In the genomic region with DNA sequence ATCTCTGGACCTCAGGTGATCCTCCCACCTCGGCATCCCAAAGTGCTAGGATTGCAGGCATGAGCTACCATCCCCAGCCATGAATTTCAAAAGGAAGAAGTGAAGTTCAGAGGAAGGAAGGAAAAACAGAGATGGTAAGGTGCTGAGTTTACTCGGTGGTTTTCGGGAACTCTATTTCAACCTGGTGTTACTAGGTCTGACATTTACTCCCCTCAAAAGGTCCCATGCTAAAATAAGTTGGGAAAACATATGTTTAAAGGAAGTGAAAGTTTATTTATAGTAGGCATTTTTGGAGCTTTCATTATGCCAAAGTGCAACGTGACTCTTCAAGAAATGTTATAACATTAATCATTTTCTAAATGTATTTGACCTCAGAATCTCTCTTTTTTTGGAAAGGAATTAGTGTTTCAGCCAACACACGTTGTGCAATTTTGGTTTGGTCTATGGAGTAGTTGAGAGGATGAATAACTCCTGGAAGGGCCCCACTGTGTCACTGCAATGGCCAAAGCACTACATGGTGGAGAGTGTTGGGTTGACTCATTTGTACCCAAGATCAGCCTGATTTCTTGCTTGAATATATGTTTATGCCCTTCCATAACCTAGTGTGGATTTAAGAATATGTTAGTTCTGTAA, we compare ENCODE assay signal across 18 cellular contexts.
A peak's percentile ranks its signal among the peaks of the same experiment; 100 is the strongest.
DNase-seq lines count a peak whose midpoint lies in the region; ATAC-seq and TF ChIP-seq lines count a peak whose summit lies in the region.
"Had no signal": no experiment of that assay in that cellular context is flagged by ENCODE, and none has a peak within 500 bp of the region (broad histone marks: within the 10 kb centered on the region; RNA-seq: fewer than 3 reads in every experiment).

No MANE protein-coding gene starts in this region.

- POLR2A ChIA-PET in naive thymus-derived CD8-positive, alpha-beta T cell (lab: Charles Lee) = no interaction called here

- DNase-seq in Daoy (ENCODE audit: low read depth) (peak; percentile 20), NCI-H226 (peak; percentile 15), fibroblast of mammary gland (ENCODE audit: low read depth) (peak; percentile 92), osteocyte (ENCODE audit: extremely low spot score, unreplicated experiment) (no peak), NCI-H2196 (lab: John Stamatoyannopoulos, UW; ENCODE audit: unreplicated experiment) (no peak)
- no peak for DNase-seq in activated naive CD8-positive, alpha-beta T cell treated with anti-CD3 and anti-CD28 coated beads, Interleukin-2, amount 50 U/mL, for 24 hours
- DNase-seq in naive thymus-derived CD8-positive, alpha-beta T cell = no peak
- DNase-seq: activated T-cell treated with anti-CD3 and anti-CD28 coated beads for 4 hours; anterior cingulate cortex; CD4-positive, CD25-positive, alpha-beta regulatory T cell; effector memory CD4-positive, alpha-beta T cell; GDM1; glutamatergic neuron; kidney glomerular epithelial cell; naive thymus-derived CD4-positive, alpha-beta T cell; NCI-H510A; stimulated activated naive CD4-positive, alpha-beta T cell had no signal

- H3K27me3 Mint-ChIP-seq in osteocyte (ENCODE audit: unreplicated experiment) = no peaks in the 10 kb centered on the region
- H3K27me3 Mint-ChIP-seq in activated naive CD8-positive, alpha-beta T cell treated with anti-CD3 and anti-CD28 coated beads, Interleukin-2, amount 50 U/mL, for 24 hours = peaks cover 11% of the 10 kb centered on the region
- H3K27me3 Mint-ChIP-seq in naive thymus-derived CD8-positive, alpha-beta T cell = peaks cover 4 to 46% (median 15%) of the 10 kb centered on the region in 5 donors

- peaks cover 3% of the 10 kb centered on the region for H3K36me3 Mint-ChIP-seq in osteocyte (ENCODE audit: unreplicated experiment)
- H3K36me3 Mint-ChIP-seq in activated naive CD8-positive, alpha-beta T cell treated with anti-CD3 and anti-CD28 coated beads, Interleukin-2, amount 50 U/mL, for 24 hours (ENCODE audit: low read depth) = no peaks in the 10 kb centered on the region
- H3K36me3 Mint-ChIP-seq in naive thymus-derived CD8-positive, alpha-beta T cell = no peaks in the 10 kb centered on the region
- H3K36me3 Mint-ChIP-seq: CD4-positive, CD25-positive, alpha-beta regulatory T cell; naive thymus-derived CD4-positive, alpha-beta T cell had no signal

- H3K4me3 ChIP-seq in fibroblast of mammary gland (ENCODE audit: control insufficient read depth, low read depth, low read length) = no peak overlapping the region

- peaks cover 43% of the 10 kb centered on the region for H3K4me1 Mint-ChIP-seq in osteocyte (ENCODE audit: unreplicated experiment)
- no peaks in the 10 kb centered on the region for H3K4me1 Mint-ChIP-seq in activated naive CD8-positive, alpha-beta T cell treated with anti-CD3 and anti-CD28 coated beads, Interleukin-2, amount 50 U/mL, for 24 hours
- H3K4me1 Mint-ChIP-seq in naive thymus-derived CD8-positive, alpha-beta T cell = no peaks in the 10 kb centered on the region
- H3K4me1 Mint-ChIP-seq: CD4-positive, CD25-positive, alpha-beta regulatory T cell; naive thymus-derived CD4-positive, alpha-beta T cell had no signal

- H3K4me3 Mint-ChIP-seq in osteocyte (ENCODE audit: unreplicated experiment) = no peak overlapping the region
- no peak overlapping the region for H3K4me3 Mint-ChIP-seq in activated naive CD8-positive, alpha-beta T cell treated with anti-CD3 and anti-CD28 coated beads, Interleukin-2, amount 50 U/mL, for 24 hours
- no peak overlapping the region for H3K4me3 Mint-ChIP-seq in naive thymus-derived CD8-positive, alpha-beta T cell
- H3K4me3 Mint-ChIP-seq: CD4-positive, CD25-positive, alpha-beta regulatory T cell; naive thymus-derived CD4-positive, alpha-beta T cell had no signal

- TF ChIP-seq CTCF in fibroblast of mammary gland (conservative IDR thresholded peaks at IDR 0.05; ENCODE audit: control insufficient read depth, insufficient read depth, low read depth, low read length) = no peak
- TF ChIP-seq CTCF in osteocyte (IDR thresholded peaks at IDR 0.05) = no peak

- peak overlapping the region; percentile 14 for H3K27ac Mint-ChIP-seq in osteocyte (ENCODE audit: unreplicated experiment)
- H3K27ac Mint-ChIP-seq in activated naive CD8-positive, alpha-beta T cell treated with anti-CD3 and anti-CD28 coated beads, Interleukin-2, amount 50 U/mL, for 24 hours = no peak overlapping the region
- H3K27ac Mint-ChIP-seq in naive thymus-derived CD8-positive, alpha-beta T cell = no peak overlapping the region
- H3K27ac Mint-ChIP-seq: CD4-positive, CD25-positive, alpha-beta regulatory T cell; naive thymus-derived CD4-positive, alpha-beta T cell had no signal

- H3K9me3 Mint-ChIP-seq in osteocyte (ENCODE audit: unreplicated experiment) = no peaks in the 10 kb centered on the region
- no peaks in the 10 kb centered on the region for H3K9me3 Mint-ChIP-seq in activated naive CD8-positive, alpha-beta T cell treated with anti-CD3 and anti-CD28 coated beads, Interleukin-2, amount 50 U/mL, for 24 hours
- H3K9me3 Mint-ChIP-seq in naive thymus-derived CD8-positive, alpha-beta T cell = peaks cover 0 to 9% (median 0%) of the 10 kb centered on the region in 9 donors

- ATAC-seq in GM18858 (IDR thresholded peaks at IDR 0.05; ENCODE audit: unreplicated experiment) = no peak
- no peak for ATAC-seq in activated naive CD8-positive, alpha-beta T cell treated with anti-CD3 and anti-CD28 coated beads, Interleukin-2, amount 50 U/mL, for 24 hours
- no peak for ATAC-seq in naive thymus-derived CD8-positive, alpha-beta T cell
- ATAC-seq: naive thymus-derived CD4-positive, alpha-beta T cell had no signal

Comparison
In these comparisons a context has a peak if more than half of its experiments do, and no peak if none do; other contexts are left out.
1. DNase-seq: peak in Daoy (single experiment), NCI-H226 (single experiment) and fibroblast of mammary gland (single experiment); none in osteocyte (single experiment), NCI-H2196 (single experiment), activated naive CD8-positive, alpha-beta T cell treated with anti-CD3 and anti-CD28 coated beads, Interleukin-2, amount 50 U/mL, for 24 hours (single experiment) and naive thymus-derived CD8-positive, alpha-beta T cell (0 of 10).